ENCODE assay signal across 1 cellular context in the genomic region with DNA sequence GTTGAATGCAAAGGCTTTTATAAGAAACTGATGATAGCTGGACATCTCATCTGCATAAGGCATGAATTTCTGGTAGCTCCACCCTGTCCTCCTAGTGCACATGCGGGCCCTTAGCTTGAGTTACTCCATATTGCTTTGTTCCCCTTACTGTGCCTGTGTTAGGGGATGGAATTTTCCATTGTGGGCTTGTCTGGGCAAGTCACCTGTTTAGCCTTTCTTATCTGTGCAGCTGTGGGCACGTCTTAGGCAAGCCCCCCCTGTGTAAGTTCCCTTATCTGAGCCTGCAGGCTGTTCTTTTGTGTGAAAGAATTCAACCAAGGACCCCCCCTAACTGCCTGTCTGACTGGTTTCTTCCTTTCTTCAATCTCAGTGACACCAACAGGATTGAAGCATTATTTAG.
TF ChIP-seq lines count a peak whose summit lies in the region.

No MANE protein-coding gene starts in this region.

TF ChIP-seq in K562, 482 proteins besides CTCF, POLR2A, EP300 and RAD21 (continued from another document):
- TF ChIP-seq, protein P1, sequence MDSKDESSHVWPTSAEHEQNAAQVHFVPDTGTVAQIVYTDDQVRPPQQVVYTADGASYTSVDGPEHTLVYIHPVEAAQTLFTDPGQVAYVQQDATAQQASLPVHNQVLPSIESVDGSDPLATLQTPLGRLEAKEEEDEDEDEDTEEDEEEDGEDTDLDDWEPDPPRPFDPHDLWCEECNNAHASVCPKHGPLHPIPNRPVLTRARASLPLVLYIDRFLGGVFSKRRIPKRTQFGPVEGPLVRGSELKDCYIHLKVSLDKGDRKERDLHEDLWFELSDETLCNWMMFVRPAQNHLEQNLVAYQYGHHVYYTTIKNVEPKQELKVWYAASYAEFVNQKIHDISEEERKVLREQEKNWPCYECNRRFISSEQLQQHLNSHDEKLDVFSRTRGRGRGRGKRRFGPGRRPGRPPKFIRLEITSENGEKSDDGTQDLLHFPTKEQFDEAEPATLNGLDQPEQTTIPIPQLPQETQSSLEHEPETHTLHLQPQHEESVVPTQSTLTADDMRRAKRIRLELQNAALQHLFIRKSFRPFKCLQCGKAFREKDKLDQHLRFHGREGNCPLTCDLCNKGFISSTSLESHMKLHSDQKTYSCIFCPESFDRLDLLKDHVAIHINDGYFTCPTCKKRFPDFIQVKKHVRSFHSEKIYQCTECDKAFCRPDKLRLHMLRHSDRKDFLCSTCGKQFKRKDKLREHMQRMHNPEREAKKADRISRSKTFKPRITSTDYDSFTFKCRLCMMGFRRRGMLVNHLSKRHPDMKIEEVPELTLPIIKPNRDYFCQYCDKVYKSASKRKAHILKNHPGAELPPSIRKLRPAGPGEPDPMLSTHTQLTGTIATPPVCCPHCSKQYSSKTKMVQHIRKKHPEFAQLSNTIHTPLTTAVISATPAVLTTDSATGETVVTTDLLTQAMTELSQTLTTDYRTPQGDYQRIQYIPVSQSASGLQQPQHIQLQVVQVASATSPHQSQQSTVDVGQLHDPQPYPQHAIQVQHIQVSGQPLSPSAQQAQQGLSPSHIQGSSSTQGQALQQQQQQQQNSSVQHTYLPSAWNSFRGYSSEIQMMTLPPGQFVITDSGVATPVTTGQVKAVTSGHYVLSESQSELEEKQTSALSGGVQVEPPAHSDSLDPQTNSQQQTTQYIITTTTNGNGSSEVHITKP (IDR thresholded peaks at IDR 0.05; ENCODE audit: partially characterized antibody) = peak; percentile 97
- TF ChIP-seq SMARCB1 (IDR thresholded peaks at IDR 0.05; ENCODE audit: insufficient read length, low read depth) (no peak), HDAC2 (IDR thresholded peaks at IDR 0.05) (peak; percentile 87), POLR2AphosphoS5 (IDR thresholded peaks at IDR 0.05; ENCODE audit: control insufficient read depth, insufficient read depth, low read depth, low read length) (peak; percentile 89), ESRRA (IDR thresholded peaks at IDR 0.05; ENCODE audit: borderline replicate concordance, low read depth) (peak; percentile 50; the same call in 1 of the 2 replicates), HLTF (IDR thresholded peaks at IDR 0.05) (no peak), DMBX1 (CRISPR knock-in tag; IDR thresholded peaks at IDR 0.05; ENCODE audit: borderline replicate concordance) (peak; percentile 97), CSDE1 (IDR thresholded peaks at IDR 0.05) (no peak), ZBTB1 (CRISPR knock-in tag; IDR thresholded peaks at IDR 0.05; ENCODE audit: borderline replicate concordance, low read depth) (no peak), IFI16 (CRISPR knock-in tag; IDR thresholded peaks at IDR 0.05) (peak; percentile 92)
- TF ChIP-seq, protein P2, sequence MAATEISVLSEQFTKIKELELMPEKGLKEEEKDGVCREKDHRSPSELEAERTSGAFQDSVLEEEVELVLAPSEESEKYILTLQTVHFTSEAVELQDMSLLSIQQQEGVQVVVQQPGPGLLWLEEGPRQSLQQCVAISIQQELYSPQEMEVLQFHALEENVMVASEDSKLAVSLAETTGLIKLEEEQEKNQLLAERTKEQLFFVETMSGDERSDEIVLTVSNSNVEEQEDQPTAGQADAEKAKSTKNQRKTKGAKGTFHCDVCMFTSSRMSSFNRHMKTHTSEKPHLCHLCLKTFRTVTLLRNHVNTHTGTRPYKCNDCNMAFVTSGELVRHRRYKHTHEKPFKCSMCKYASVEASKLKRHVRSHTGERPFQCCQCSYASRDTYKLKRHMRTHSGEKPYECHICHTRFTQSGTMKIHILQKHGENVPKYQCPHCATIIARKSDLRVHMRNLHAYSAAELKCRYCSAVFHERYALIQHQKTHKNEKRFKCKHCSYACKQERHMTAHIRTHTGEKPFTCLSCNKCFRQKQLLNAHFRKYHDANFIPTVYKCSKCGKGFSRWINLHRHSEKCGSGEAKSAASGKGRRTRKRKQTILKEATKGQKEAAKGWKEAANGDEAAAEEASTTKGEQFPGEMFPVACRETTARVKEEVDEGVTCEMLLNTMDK (IDR thresholded peaks at IDR 0.05; ENCODE audit: borderline replicate concordance, insufficient read depth, low read depth, low read length, poor library complexity, severe bottlenecking) = no peak
- TF ChIP-seq, protein P3, sequence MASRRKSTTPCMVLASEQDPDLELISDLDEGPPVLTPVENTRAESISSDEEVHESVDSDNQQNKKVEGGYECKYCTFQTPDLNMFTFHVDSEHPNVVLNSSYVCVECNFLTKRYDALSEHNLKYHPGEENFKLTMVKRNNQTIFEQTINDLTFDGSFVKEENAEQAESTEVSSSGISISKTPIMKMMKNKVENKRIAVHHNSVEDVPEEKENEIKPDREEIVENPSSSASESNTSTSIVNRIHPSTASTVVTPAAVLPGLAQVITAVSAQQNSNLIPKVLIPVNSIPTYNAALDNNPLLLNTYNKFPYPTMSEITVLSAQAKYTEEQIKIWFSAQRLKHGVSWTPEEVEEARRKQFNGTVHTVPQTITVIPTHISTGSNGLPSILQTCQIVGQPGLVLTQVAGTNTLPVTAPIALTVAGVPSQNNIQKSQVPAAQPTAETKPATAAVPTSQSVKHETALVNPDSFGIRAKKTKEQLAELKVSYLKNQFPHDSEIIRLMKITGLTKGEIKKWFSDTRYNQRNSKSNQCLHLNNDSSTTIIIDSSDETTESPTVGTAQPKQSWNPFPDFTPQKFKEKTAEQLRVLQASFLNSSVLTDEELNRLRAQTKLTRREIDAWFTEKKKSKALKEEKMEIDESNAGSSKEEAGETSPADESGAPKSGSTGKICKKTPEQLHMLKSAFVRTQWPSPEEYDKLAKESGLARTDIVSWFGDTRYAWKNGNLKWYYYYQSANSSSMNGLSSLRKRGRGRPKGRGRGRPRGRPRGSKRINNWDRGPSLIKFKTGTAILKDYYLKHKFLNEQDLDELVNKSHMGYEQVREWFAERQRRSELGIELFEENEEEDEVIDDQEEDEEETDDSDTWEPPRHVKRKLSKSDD (conservative IDR thresholded peaks at IDR 0.05; ENCODE audit: low read length) = no peak
- TF ChIP-seq, protein P4, sequence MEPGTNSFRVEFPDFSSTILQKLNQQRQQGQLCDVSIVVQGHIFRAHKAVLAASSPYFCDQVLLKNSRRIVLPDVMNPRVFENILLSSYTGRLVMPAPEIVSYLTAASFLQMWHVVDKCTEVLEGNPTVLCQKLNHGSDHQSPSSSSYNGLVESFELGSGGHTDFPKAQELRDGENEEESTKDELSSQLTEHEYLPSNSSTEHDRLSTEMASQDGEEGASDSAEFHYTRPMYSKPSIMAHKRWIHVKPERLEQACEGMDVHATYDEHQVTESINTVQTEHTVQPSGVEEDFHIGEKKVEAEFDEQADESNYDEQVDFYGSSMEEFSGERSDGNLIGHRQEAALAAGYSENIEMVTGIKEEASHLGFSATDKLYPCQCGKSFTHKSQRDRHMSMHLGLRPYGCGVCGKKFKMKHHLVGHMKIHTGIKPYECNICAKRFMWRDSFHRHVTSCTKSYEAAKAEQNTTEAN (CRISPR knock-in tag; IDR thresholded peaks at IDR 0.05) = no peak
